Comparison of ENCODE assay signal across 2 cellular contexts in the genomic region with DNA sequence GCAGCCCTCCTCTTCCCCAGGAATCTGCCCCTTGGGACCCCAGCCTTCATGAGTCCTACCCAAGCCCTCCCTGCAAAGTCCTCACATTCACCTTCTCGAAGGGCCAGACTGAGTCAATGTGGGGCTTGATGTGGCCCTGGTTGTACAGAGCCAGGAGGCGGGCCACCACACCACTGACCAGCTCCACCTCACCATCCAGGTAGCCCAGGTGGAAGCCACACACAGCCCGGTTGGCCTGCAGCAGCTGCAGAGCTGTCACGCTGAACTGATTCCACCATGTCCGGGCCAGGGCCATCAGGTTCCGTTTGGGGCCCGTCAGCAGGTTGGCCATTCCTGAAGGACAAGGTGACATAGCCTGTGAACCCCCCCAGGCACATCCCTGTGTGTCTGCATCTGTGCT.
TF ChIP-seq lines count a peak whose summit lies in the region.

No MANE protein-coding gene starts in this region.

TF ChIP-seq in GM12891, 5 proteins besides CTCF, POLR2A, EP300 and RAD21:
- TF ChIP-seq PAX5 (IDR thresholded peaks at IDR 0.05; ENCODE audit: insufficient read depth, low read length, severe bottlenecking) (no peak), POLR2AphosphoS5 (IDR thresholded peaks at IDR 0.05; ENCODE audit: low read depth, low read length) (peak; percentile 38)

TF ChIP-seq in IMR-90, 13 proteins besides CTCF, POLR2A, EP300 and RAD21:
- TF ChIP-seq CHD1 (IDR thresholded peaks at IDR 0.05; ENCODE audit: low read depth, low read length) = no peak
- no peak for TF ChIP-seq SMC3 (IDR thresholded peaks at IDR 0.05; ENCODE audit: low read depth, low read length)
- TF ChIP-seq RCOR1 (IDR thresholded peaks at IDR 0.05; ENCODE audit: insufficient replicate concordance, low read length) = no peak
- no peak for TF ChIP-seq ELK1 (IDR thresholded peaks at IDR 0.05; ENCODE audit: borderline replicate concordance, low read depth, low read length)
- TF ChIP-seq MAZ (IDR thresholded peaks at IDR 0.05; ENCODE audit: borderline replicate concordance, low read depth, low read length) = no peak
- no peak for TF ChIP-seq FOS (IDR thresholded peaks at IDR 0.05; ENCODE audit: low read depth, low read length)
- TF ChIP-seq NFE2L2 (IDR thresholded peaks at IDR 0.05; ENCODE audit: low read depth, low read length) = no peak
- TF ChIP-seq CEBPB (IDR thresholded peaks at IDR 0.05; ENCODE audit: low read depth, low read length) = no peak
- no peak for TF ChIP-seq MAFK (IDR thresholded peaks at IDR 0.05; ENCODE audit: low read depth, low read length)
- TF ChIP-seq MXI1 (IDR thresholded peaks at IDR 0.05; ENCODE audit: borderline replicate concordance, low read depth, low read length) = no peak
- TF ChIP-seq BHLHE40 (IDR thresholded peaks at IDR 0.05; ENCODE audit: low read depth, low read length) = no peak
